10 cellular contexts compared by ENCODE assay signal in the genomic region with DNA sequence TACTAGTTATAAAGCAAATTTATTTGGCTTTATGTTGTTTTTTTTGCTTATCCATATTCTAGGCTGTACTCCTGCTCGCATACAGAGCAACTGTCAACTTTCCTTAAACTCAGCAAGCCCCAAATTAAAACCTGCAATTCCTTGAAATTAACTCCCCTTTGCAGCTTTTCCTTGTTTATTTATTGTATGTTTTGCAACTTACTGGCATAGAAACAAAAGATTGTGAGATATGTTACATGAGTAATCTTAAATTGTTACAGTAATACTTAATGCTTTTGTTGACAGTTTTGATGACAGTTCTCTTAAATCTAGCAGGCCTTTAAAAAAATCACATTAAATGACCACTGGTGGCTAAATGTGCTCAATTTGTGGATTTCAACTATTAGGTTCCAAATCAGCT. TPM values are rescaled to one million over a fixed set of nuclear protein-coding genes. Genes with fewer than 3 reads are reported as not detected.
DNase-seq lines count a peak whose midpoint lies in the region; ATAC-seq and TF ChIP-seq lines count a peak whose summit lies in the region.
"Had no signal": no experiment of that assay in that cellular context is flagged by ENCODE, and none has a peak within 500 bp of the region (broad histone marks: within the 10 kb centered on the region; RNA-seq: fewer than 3 reads in every experiment).

No MANE protein-coding gene starts in this region.

- H3K9me3 ChIP-seq in right cardiac atrium (ENCODE audit: control insufficient read depth, low read length), result no peaks in the 10 kb centered on the region
- no peaks in the 10 kb centered on the region for H3K9me3 ChIP-seq in right atrium auricular region
- H3K9me3 ChIP-seq in lower lobe of right lung, result no peaks in the 10 kb centered on the region
- no peaks in the 10 kb centered on the region for H3K9me3 ChIP-seq in vagina
- H3K9me3 ChIP-seq: colonic mucosa, SJSA1 had no signal

- H3K4me3 ChIP-seq in right cardiac atrium (ENCODE audit: low read length), result peak overlapping the region; percentile 62
- H3K4me3 ChIP-seq in right atrium auricular region, result no peak overlapping the region
- peak overlapping the region; percentile 74 for H3K4me3 ChIP-seq in lower lobe of right lung
- H3K4me3 ChIP-seq in vagina, result no peak overlapping the region
- H3K4me3 ChIP-seq: colonic mucosa, SJSA1 had no signal

- DNase-seq in right cardiac atrium (no peak), right atrium auricular region (ENCODE audit: low spot score) (no peak), lower lobe of right lung (no peak), vagina (ENCODE audit: extremely low spot score in 2 of 2) (no peak), nucleus accumbens (lab: John Stamatoyannopoulos, UW) (no peak), inferior parietal cortex (ENCODE audit: extremely low spot score) (no peak)
- no peak for DNase-seq in activated naive CD8-positive, alpha-beta T cell treated with anti-CD3 and anti-CD28 coated beads, Interleukin-2, amount 50 U/mL, for 24 hours
- DNase-seq in effector CD4-positive, alpha-beta T cell, result no peak
- DNase-seq: colonic mucosa had no signal

- H3K27ac Mint-ChIP-seq in activated naive CD8-positive, alpha-beta T cell treated with anti-CD3 and anti-CD28 coated beads, Interleukin-2, amount 50 U/mL, for 24 hours, result peak overlapping the region; percentile 78

- intact Hi-C loops in right cardiac atrium (cut with DNase I) (no loop called here), lower lobe of right lung (cut with DNase I) (no loop called here), vagina (cut with DNase I) (no loop called here)

- H3K27ac ChIP-seq in right cardiac atrium (ENCODE audit: low read length), result no peak overlapping the region
- H3K27ac ChIP-seq in right atrium auricular region, result peak overlapping the region in 1 of 2 donors; percentile 34
- no peak overlapping the region for H3K27ac ChIP-seq in lower lobe of right lung
- peak overlapping the region; percentile 19 for H3K27ac ChIP-seq in vagina
- H3K27ac ChIP-seq: colonic mucosa, SJSA1 had no signal

- peaks cover 1% of the 10 kb centered on the region for H3K27me3 Mint-ChIP-seq in activated naive CD8-positive, alpha-beta T cell treated with anti-CD3 and anti-CD28 coated beads, Interleukin-2, amount 50 U/mL, for 24 hours

- H3K4me3 Mint-ChIP-seq in activated naive CD8-positive, alpha-beta T cell treated with anti-CD3 and anti-CD28 coated beads, Interleukin-2, amount 50 U/mL, for 24 hours, result peak overlapping the region; percentile 89

- TF ChIP-seq POLR2A in vagina (IDR thresholded peaks at IDR 0.05), result no peak

- peaks cover 53% of the 10 kb centered on the region for H3K36me3 ChIP-seq in right atrium auricular region
- peaks cover 51% of the 10 kb centered on the region for H3K36me3 ChIP-seq in lower lobe of right lung
- peaks cover 0 to 35% of the 10 kb centered on the region in 2 donors for H3K36me3 ChIP-seq in vagina

- peaks cover 70% of the 10 kb centered on the region for H3K36me3 Mint-ChIP-seq in activated naive CD8-positive, alpha-beta T cell treated with anti-CD3 and anti-CD28 coated beads, Interleukin-2, amount 50 U/mL, for 24 hours (ENCODE audit: low read depth)

- H3K9me3 Mint-ChIP-seq in activated naive CD8-positive, alpha-beta T cell treated with anti-CD3 and anti-CD28 coated beads, Interleukin-2, amount 50 U/mL, for 24 hours, result no peaks in the 10 kb centered on the region

- H3K27me3 ChIP-seq in right cardiac atrium (ENCODE audit: control insufficient read depth, insufficient read depth) (no peaks in the 10 kb centered on the region), right atrium auricular region (no peaks in the 10 kb centered on the region), lower lobe of right lung (ENCODE audit: low read depth) (no peaks in the 10 kb centered on the region), vagina (no peaks in the 10 kb centered on the region)
- H3K27me3 ChIP-seq: colonic mucosa, SJSA1 had no signal

- WGBS in right cardiac atrium, result 36% methylated on average over 1 of the region's 1 CpG

- TF ChIP-seq CTCF in right atrium auricular region (IDR thresholded peaks at IDR 0.05), result no peak
- TF ChIP-seq CTCF in lower lobe of right lung (IDR thresholded peaks at IDR 0.05), result no peak
- no peak for TF ChIP-seq CTCF in vagina (IDR thresholded peaks at IDR 0.05)

- H3K4me1 Mint-ChIP-seq in activated naive CD8-positive, alpha-beta T cell treated with anti-CD3 and anti-CD28 coated beads, Interleukin-2, amount 50 U/mL, for 24 hours, result peaks cover 54% of the 10 kb centered on the region

- ATAC-seq in right cardiac atrium, result no peak
- ATAC-seq in activated naive CD8-positive, alpha-beta T cell treated with anti-CD3 and anti-CD28 coated beads, Interleukin-2, amount 50 U/mL, for 24 hours, result no peak
- ATAC-seq in lower lobe of right lung, result no peak

- H3K4me1 ChIP-seq in right cardiac atrium (ENCODE audit: control insufficient read depth, insufficient read depth, low read length), result peaks cover 2% of the 10 kb centered on the region
- H3K4me1 ChIP-seq in right atrium auricular region, result peaks cover 0 to 59% of the 10 kb centered on the region in 2 donors
- H3K4me1 ChIP-seq in lower lobe of right lung, result peaks cover 44% of the 10 kb centered on the region
- peaks cover 47% of the 10 kb centered on the region for H3K4me1 ChIP-seq in vagina
- H3K4me1 ChIP-seq: colonic mucosa had no signal

RNA-seq across cellular contexts. Expression of a gene that starts 4.5 kb away (rescaled TPM):
- total RNA-seq in right cardiac atrium (100 to 1,000 TPM; 136 to 297 (median 188) TPM), right atrium auricular region (100 to 1,000 TPM; 150 to 152 TPM), lower lobe of right lung (227 TPM), vagina (202 TPM)
- 62.4 TPM for polyA plus RNA-seq in right cardiac atrium

Comparison
In these comparisons a context has a peak if more than half of its experiments do, and no peak if none do; other contexts are left out.
1. H3K4me3 ChIP-seq: peak in right cardiac atrium (single experiment) and lower lobe of right lung (single experiment); none in right atrium auricular region (0 of 2) and vagina (0 of 2).